Comparison of ENCODE assay signal across 11 cellular contexts in genomic region chr3:168093790-168094189, GRCh38. TPM values are rescaled to one million over a fixed set of nuclear protein-coding genes. Genes with fewer than 3 reads are reported as not detected.
DNase-seq lines count a peak whose midpoint lies in the region; ATAC-seq, FAIRE-seq and TF ChIP-seq lines count a peak whose summit lies in the region.
"Had no signal": no experiment of that assay in that cellular context is flagged by ENCODE, and none has a peak within 500 bp of the region (broad histone marks: within the 10 kb centered on the region; RNA-seq: fewer than 3 reads in every experiment).

No MANE protein-coding gene starts in this region.

- no peak for TF ChIP-seq POLR2A in GM12891 (IDR thresholded peaks at IDR 0.05; ENCODE audit: low read depth, low read length)

- H3K4me3 ChIP-seq in HL-60 (replicated peaks; ENCODE audit: insufficient read depth, low read length) (peak overlapping the region; percentile 55), iPS-18a (ENCODE audit: low read length) (peak overlapping the region; percentile 87)

- H3K4me1 Mint-ChIP-seq in activated T-helper 2 cell treated with anti-CD3 and anti-CD28 coated beads, Interferon-gamma antibody, Interleukin-2, Interleukin-4, amounts not matched to agents 10 μg/mL and 5 μg/mL and 100 μg/mL, durations not matched to agents 14 hours and 24 hours and 36 hours (ENCODE audit: low read depth) = peaks cover 30% of the 10 kb centered on the region
- peaks cover 36% of the 10 kb centered on the region for H3K4me1 Mint-ChIP-seq in stimulated activated memory B cell treated with anti-CD40 and anti-IgM and Interleukin-4, amounts not matched to agents 10 μg/mL and 1 μg/mL and 100 μg/mL, for 72 hours

- H3K4me1 ChIP-seq in iPS-18a (ENCODE audit: control insufficient read depth, low read depth, low read length) = peaks cover 37% of the 10 kb centered on the region

- no peaks in the 10 kb centered on the region for H3K27me3 ChIP-seq in HL-60 (ENCODE audit: insufficient read depth, poor library complexity, severe bottlenecking)
- peaks cover 4% of the 10 kb centered on the region for H3K27me3 ChIP-seq in iPS-18a (ENCODE audit: control insufficient read depth, insufficient read depth, low read length)

- H3K9me3 Mint-ChIP-seq in activated T-helper 2 cell treated with anti-CD3 and anti-CD28 coated beads, Interferon-gamma antibody, Interleukin-2, Interleukin-4, amounts not matched to agents 10 μg/mL and 5 μg/mL and 100 μg/mL, durations not matched to agents 14 hours and 24 hours and 36 hours = no peaks in the 10 kb centered on the region
- H3K9me3 Mint-ChIP-seq in stimulated activated memory B cell treated with anti-CD40 and anti-IgM and Interleukin-4, amounts not matched to agents 10 μg/mL and 1 μg/mL and 100 μg/mL, for 72 hours = no peaks in the 10 kb centered on the region
- H3K9me3 Mint-ChIP-seq: activated naive CD4-positive, alpha-beta T cell treated with anti-CD3 and anti-CD28 coated beads for 36 hours had no signal

- no peak for DNase-seq in HL-60 (ENCODE audit: low read depth in 1 of 2, low spot score in 1 of 2)
- DNase-seq in activated T-helper 2 cell treated with anti-CD3 and anti-CD28 coated beads, Interferon-gamma antibody, Interleukin-2, Interleukin-4, amounts not matched to agents 10 μg/mL and 5 μg/mL and 100 μg/mL, durations not matched to agents 14 hours and 24 hours and 36 hours (ENCODE audit: low spot score) = no peak
- DNase-seq in NK-92 treated with Interleukin-12 subunit alpha and Interleukin-12 subunit beta, amount 100 ng/mL, for 24 hours (lab: John Stamatoyannopoulos, UW) = no peak
- no peak for DNase-seq in GM12891 (ENCODE audit: insufficient read length, low spot score)
- DNase-seq: activated naive CD4-positive, alpha-beta T cell treated with anti-CD3 and anti-CD28 coated beads for 36 hours; NCI-H1436 had no signal

- H3K36me3 Mint-ChIP-seq in activated T-helper 2 cell treated with anti-CD3 and anti-CD28 coated beads, Interferon-gamma antibody, Interleukin-2, Interleukin-4, amounts not matched to agents 10 μg/mL and 5 μg/mL and 100 μg/mL, durations not matched to agents 14 hours and 24 hours and 36 hours (ENCODE audit: low read depth) = peaks cover 5% of the 10 kb centered on the region
- H3K36me3 Mint-ChIP-seq in stimulated activated memory B cell treated with anti-CD40 and anti-IgM and Interleukin-4, amounts not matched to agents 10 μg/mL and 1 μg/mL and 100 μg/mL, for 72 hours = no peaks in the 10 kb centered on the region

- peaks cover 27% of the 10 kb centered on the region for H3K27me3 Mint-ChIP-seq in activated T-helper 2 cell treated with anti-CD3 and anti-CD28 coated beads, Interferon-gamma antibody, Interleukin-2, Interleukin-4, amounts not matched to agents 10 μg/mL and 5 μg/mL and 100 μg/mL, durations not matched to agents 14 hours and 24 hours and 36 hours (ENCODE audit: low read depth)
- no peaks in the 10 kb centered on the region for H3K27me3 Mint-ChIP-seq in stimulated activated memory B cell treated with anti-CD40 and anti-IgM and Interleukin-4, amounts not matched to agents 10 μg/mL and 1 μg/mL and 100 μg/mL, for 72 hours

- H3K9ac ChIP-seq in iPS-18a (ENCODE audit: low read length) = peak overlapping the region; percentile 72

- no peaks in the 10 kb centered on the region for H3K9me3 ChIP-seq in iPS-18a (ENCODE audit: control insufficient read depth, low read depth, low read length)

- TF ChIP-seq CTCF in HL-60 (IDR thresholded peaks at IDR 0.05; ENCODE audit: insufficient read depth, low read length) = no peak

- H3K27ac ChIP-seq in HL-60 (replicated peaks) = peak overlapping the region; percentile 84
- H3K27ac ChIP-seq in iPS-18a (ENCODE audit: low read length) = no peak overlapping the region

- FAIRE-seq in GM12891 (lab: Jason Lieb, UNC) = no peak
- FAIRE-seq: GM12892 had no signal

- no peaks in the 10 kb centered on the region for H3K36me3 ChIP-seq in iPS-18a (ENCODE audit: control insufficient read depth, low read depth, low read length)

- intact Hi-C loops in activated T-helper 2 cell treated with anti-CD3 and anti-CD28 coated beads, Interferon-gamma antibody, Interleukin-2, Interleukin-4, amounts not matched to agents 10 μg/mL and 5 μg/mL and 100 μg/mL, durations not matched to agents 14 hours and 24 hours and 36 hours (cut with micrococcal nuclease) = loop anchor here (2.0 kb wide), 1 partner anchor 71 kb away; no protein-coding TSS in a partner anchor

- H3K27ac Mint-ChIP-seq in activated T-helper 2 cell treated with anti-CD3 and anti-CD28 coated beads, Interferon-gamma antibody, Interleukin-2, Interleukin-4, amounts not matched to agents 10 μg/mL and 5 μg/mL and 100 μg/mL, durations not matched to agents 14 hours and 24 hours and 36 hours = no peak overlapping the region
- H3K27ac Mint-ChIP-seq in stimulated activated memory B cell treated with anti-CD40 and anti-IgM and Interleukin-4, amounts not matched to agents 10 μg/mL and 1 μg/mL and 100 μg/mL, for 72 hours = no peak overlapping the region
- H3K27ac Mint-ChIP-seq: activated naive CD4-positive, alpha-beta T cell treated with anti-CD3 and anti-CD28 coated beads for 36 hours had no signal

- ATAC-seq in stimulated activated memory B cell treated with anti-CD40 and anti-IgM and Interleukin-4, amounts not matched to agents 10 μg/mL and 1 μg/mL and 100 μg/mL, for 72 hours = no peak
- no peak for ATAC-seq in GM19452 (IDR thresholded peaks at IDR 0.05; ENCODE audit: unreplicated experiment)
- no peak for ATAC-seq in HG02970 (IDR thresholded peaks at IDR 0.05; ENCODE audit: low FRiP score, unreplicated experiment)

- H3K4me3 Mint-ChIP-seq in activated T-helper 2 cell treated with anti-CD3 and anti-CD28 coated beads, Interferon-gamma antibody, Interleukin-2, Interleukin-4, amounts not matched to agents 10 μg/mL and 5 μg/mL and 100 μg/mL, durations not matched to agents 14 hours and 24 hours and 36 hours (ENCODE audit: low read depth) = peak overlapping the region; percentile 47
- H3K4me3 Mint-ChIP-seq in stimulated activated memory B cell treated with anti-CD40 and anti-IgM and Interleukin-4, amounts not matched to agents 10 μg/mL and 1 μg/mL and 100 μg/mL, for 72 hours = peak overlapping the region; percentile 21

TF ChIP-seq in GM12891, 5 proteins besides CTCF, POLR2A, EP300 and RAD21:
- no peak for TF ChIP-seq PAX5 (IDR thresholded peaks at IDR 0.05; ENCODE audit: insufficient read depth, low read length, severe bottlenecking)
- TF ChIP-seq TAF1 (IDR thresholded peaks at IDR 0.05; ENCODE audit: low read depth, low read length) = no peak
- TF ChIP-seq SPI1 (IDR thresholded peaks at IDR 0.05; ENCODE audit: low read depth, low read length) = no peak
- TF ChIP-seq POLR2AphosphoS5 (IDR thresholded peaks at IDR 0.05; ENCODE audit: low read depth, low read length) = no peak
- no peak for TF ChIP-seq POU2F2 (IDR thresholded peaks at IDR 0.05; ENCODE audit: low read depth, low read length)

RNA-seq across cellular contexts. Expression of gene GOLIM4, which starts 1.9 kb away (rescaled TPM):
- total RNA-seq in activated T-helper 2 cell treated with anti-CD3 and anti-CD28 coated beads, Interferon-gamma antibody, Interleukin-2, Interleukin-4, amounts not matched to agents 10 μg/mL and 5 μg/mL and 100 μg/mL, durations not matched to agents 14 hours and 24 hours and 36 hours = 17.2 and 18.3 TPM in 2 replicates
- polyA plus RNA-seq in GM12891 (2012; ENCODE audit: low read depth, missing spikeins) = 8.6 TPM
